In the genomic region with DNA sequence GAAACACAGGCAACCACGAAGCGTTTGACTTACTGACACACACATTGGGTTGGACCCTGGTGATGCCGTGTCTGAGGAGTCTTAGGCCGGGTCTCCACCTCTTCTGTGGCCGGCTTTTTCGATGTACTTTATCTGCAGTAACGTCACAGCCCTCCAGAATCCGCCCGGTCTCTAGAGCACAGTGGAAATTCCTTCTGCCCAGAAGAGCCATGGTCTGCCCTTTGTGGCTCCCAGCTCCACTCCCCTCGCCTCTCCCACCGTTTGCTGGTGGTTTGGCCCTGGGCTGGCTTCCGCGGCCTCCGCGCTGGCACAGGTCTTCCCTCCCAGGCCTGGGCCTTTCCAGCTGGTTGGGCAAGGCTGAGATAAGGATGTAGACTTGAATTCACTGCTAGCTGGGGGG, we compare ENCODE assay signal across 14 cellular contexts. TPM values are rescaled to one million over a fixed set of nuclear protein-coding genes. Genes with fewer than 3 reads are reported as not detected.
DNase-seq lines count a peak whose midpoint lies in the region; ATAC-seq, FAIRE-seq and TF ChIP-seq lines count a peak whose summit lies in the region.
"Had no signal": no experiment of that assay in that cellular context is flagged by ENCODE, and none has a peak within 500 bp of the region (broad histone marks: within the 10 kb centered on the region; RNA-seq: fewer than 3 reads in every experiment).

No MANE protein-coding gene starts in this region.

- H3K27ac ChIP-seq in kidney (ENCODE audit: low read depth in 2 of 2, low read length in 2 of 2), result no peak overlapping the region
- H3K27ac ChIP-seq in stomach, result peak overlapping the region in 4 of 5 donors; percentile 16 to 53 (median 46)

- H3K36me3 ChIP-seq in kidney (ENCODE audit: control insufficient read depth in 1 of 2, insufficient read depth in 2 of 2, low read length in 2 of 2), result peaks cover 3 to 5% of the 10 kb centered on the region in 2 donors
- H3K36me3 ChIP-seq in stomach, result peaks cover 9 to 32% (median 29%) of the 10 kb centered on the region in 4 donors

- no peak for TF ChIP-seq EP300 in stomach (IDR thresholded peaks at IDR 0.05)

- 33 to 73% (median 47%) methylated on average over 15 of the region's 15 CpGs for WGBS in stomach, 5 donors

- no peak for FAIRE-seq in kidney (lab: Jason Lieb, UNC)
- FAIRE-seq: A204.1 had no signal

- H3K4me1 ChIP-seq in kidney (ENCODE audit: control insufficient read depth in 1 of 2, insufficient read depth in 1 of 2, low read depth in 1 of 2, low read length in 2 of 2) (peaks cover 18 to 37% of the 10 kb centered on the region in 2 donors), stomach (peaks cover 46 to 85% (median 65%) of the 10 kb centered on the region in 4 donors)

- TF ChIP-seq CTCF in kidney (IDR thresholded peaks at IDR 0.05; ENCODE audit: borderline replicate concordance, extremely low read depth, insufficient read depth) (no peak), stomach (IDR thresholded peaks at IDR 0.05) (no peak)

- CTCF ChIA-PET in activated CD4-positive, alpha-beta memory T cell treated with anti-CD3 and anti-CD28 coated beads, Interleukin-2, amount 10 ng/mL, durations not matched to agents 7 days and 5 days (lab: Charles Lee), result no interaction called here
- CTCF ChIA-PET in activated CD4-positive, alpha-beta memory T cell treated with anti-CD3 and anti-CD28 coated beads for 36 hours (lab: Charles Lee), result no interaction called here

- DNase-seq in activated CD4-positive, alpha-beta memory T cell treated with anti-CD3 and anti-CD28 coated beads, Interleukin-2, amount 10 ng/mL, durations not matched to agents 7 days and 5 days, result no peak
- no peak for DNase-seq in activated CD4-positive, alpha-beta memory T cell treated with anti-CD3 and anti-CD28 coated beads for 36 hours
- peak; percentile 88 for DNase-seq in amniotic epithelial cell (ENCODE audit: low read depth)
- peak; percentile 53 for DNase-seq in kidney
- DNase-seq in stomach, result peak; percentile 71
- DNase-seq in HuH-7.5 (ENCODE audit: low spot score), result no peak
- DNase-seq: foreskin melanocyte, KG1, NCI-H446 treated with DMSO at 0.1 percent for 48 hours, SK-N-SH had no signal

- H3K9me3 ChIP-seq in kidney (ENCODE audit: control insufficient read depth in 1 of 2, low read length in 2 of 2) (no peaks in the 10 kb centered on the region), stomach (no peaks in the 10 kb centered on the region)
- H3K9me3 ChIP-seq: SK-N-SH had no signal

- TF ChIP-seq POLR2A in stomach (IDR thresholded peaks at IDR 0.05), result no peak

- POLR2A ChIA-PET in activated CD4-positive, alpha-beta memory T cell treated with anti-CD3 and anti-CD28 coated beads, Interleukin-2, amount 10 ng/mL, durations not matched to agents 7 days and 5 days (lab: Charles Lee), result interaction anchor here (1.1 kb wide), 1 partner anchor 37 kb away, joined by 3 read pairs; no protein-coding TSS in a partner anchor
- POLR2A ChIA-PET in activated CD4-positive, alpha-beta memory T cell treated with anti-CD3 and anti-CD28 coated beads for 36 hours (lab: Charles Lee), result no interaction called here

- no peaks in the 10 kb centered on the region for H3K27me3 Mint-ChIP-seq in activated CD4-positive, alpha-beta memory T cell treated with anti-CD3 and anti-CD28 coated beads, Interleukin-2, amount 10 ng/mL, durations not matched to agents 7 days and 5 days
- no peaks in the 10 kb centered on the region for H3K27me3 Mint-ChIP-seq in activated CD4-positive, alpha-beta memory T cell treated with anti-CD3 and anti-CD28 coated beads for 36 hours

- H3K4me3 Mint-ChIP-seq in activated CD4-positive, alpha-beta memory T cell treated with anti-CD3 and anti-CD28 coated beads, Interleukin-2, amount 10 ng/mL, durations not matched to agents 7 days and 5 days, result no peak overlapping the region
- H3K4me3 Mint-ChIP-seq in activated CD4-positive, alpha-beta memory T cell treated with anti-CD3 and anti-CD28 coated beads for 36 hours, result no peak overlapping the region

- H3K4me1 Mint-ChIP-seq in activated CD4-positive, alpha-beta memory T cell treated with anti-CD3 and anti-CD28 coated beads, Interleukin-2, amount 10 ng/mL, durations not matched to agents 7 days and 5 days, result peaks cover 48% of the 10 kb centered on the region
- H3K4me1 Mint-ChIP-seq in activated CD4-positive, alpha-beta memory T cell treated with anti-CD3 and anti-CD28 coated beads for 36 hours (ENCODE audit: low read depth), result peaks cover 45% of the 10 kb centered on the region

- no peak overlapping the region for H3K9ac ChIP-seq in kidney (ENCODE audit: low read length in 2 of 2)
- H3K9ac ChIP-seq: SK-N-SH had no signal

- intact Hi-C loops in activated CD4-positive, alpha-beta memory T cell treated with anti-CD3 and anti-CD28 coated beads for 36 hours (cut with micrococcal nuclease), result no loop called here
- intact Hi-C loops in kidney (cut with DNase I), result no loop called here
- intact Hi-C loops in stomach (cut with DNase I; ENCODE audit: low total_unique reads), result loop anchor here (5.0 kb wide), 1 partner anchor 53 kb away; a partner anchor contains a TSS

- peaks cover 31% of the 10 kb centered on the region for H3K36me3 Mint-ChIP-seq in activated CD4-positive, alpha-beta memory T cell treated with anti-CD3 and anti-CD28 coated beads, Interleukin-2, amount 10 ng/mL, durations not matched to agents 7 days and 5 days (ENCODE audit: low read depth)
- H3K36me3 Mint-ChIP-seq in activated CD4-positive, alpha-beta memory T cell treated with anti-CD3 and anti-CD28 coated beads for 36 hours, result peaks cover 5% of the 10 kb centered on the region

- ATAC-seq in HG03469 (IDR thresholded peaks at IDR 0.05; ENCODE audit: unreplicated experiment), result no peak
- ATAC-seq in GM21528 (IDR thresholded peaks at IDR 0.05; ENCODE audit: low FRiP score, unreplicated experiment), result no peak

- H3K27me3 ChIP-seq in stomach, result no peaks in the 10 kb centered on the region

- H3K27ac Mint-ChIP-seq in activated CD4-positive, alpha-beta memory T cell treated with anti-CD3 and anti-CD28 coated beads, Interleukin-2, amount 10 ng/mL, durations not matched to agents 7 days and 5 days, result peak overlapping the region; percentile 18
- no peak overlapping the region for H3K27ac Mint-ChIP-seq in activated CD4-positive, alpha-beta memory T cell treated with anti-CD3 and anti-CD28 coated beads for 36 hours

- H3K9me3 Mint-ChIP-seq in activated CD4-positive, alpha-beta memory T cell treated with anti-CD3 and anti-CD28 coated beads, Interleukin-2, amount 10 ng/mL, durations not matched to agents 7 days and 5 days, result no peaks in the 10 kb centered on the region
- H3K9me3 Mint-ChIP-seq in activated CD4-positive, alpha-beta memory T cell treated with anti-CD3 and anti-CD28 coated beads for 36 hours, result no peaks in the 10 kb centered on the region

- no peak overlapping the region for H3K4me3 ChIP-seq in kidney (ENCODE audit: low read length in 2 of 2)
- peak overlapping the region in 1 of 4 donors; percentile 9 for H3K4me3 ChIP-seq in stomach
- H3K4me3 ChIP-seq: lung had no signal

RNA-seq across cellular contexts. Expression of a gene that starts 4.3 kb away (rescaled TPM):
- 10 to 100 TPM; 61.6 to 64.1 TPM for total RNA-seq in activated CD4-positive, alpha-beta memory T cell treated with anti-CD3 and anti-CD28 coated beads, Interleukin-2, amount 10 ng/mL, durations not matched to agents 7 days and 5 days
- 10 to 100 TPM; 47.3 to 50.3 TPM for total RNA-seq in activated CD4-positive, alpha-beta memory T cell treated with anti-CD3 and anti-CD28 coated beads for 36 hours
- total RNA-seq in kidney (75.2 TPM), stomach (100 to 1,000 TPM in 3 of 5 donors, 10 to 100 TPM in 2; 34.0 to 295 (median 103) TPM)
- polyA plus RNA-seq in kidney (ENCODE audit: insufficient read depth, low read depth, low replicate concordance) (65.0 TPM), stomach (10 to 100 TPM; 42.3 to 48.4 (median 42.8) TPM)

RNA-seq across cellular contexts. Expression of a gene that starts 45.1 kb away (rescaled TPM):
- total RNA-seq in activated CD4-positive, alpha-beta memory T cell treated with anti-CD3 and anti-CD28 coated beads, Interleukin-2, amount 10 ng/mL, durations not matched to agents 7 days and 5 days, result 100 to 1,000 TPM; 209 to 221 TPM
- total RNA-seq in activated CD4-positive, alpha-beta memory T cell treated with anti-CD3 and anti-CD28 coated beads for 36 hours, result 100 to 1,000 TPM; 154 to 162 TPM
- total RNA-seq in kidney (170 TPM), stomach (100 to 1,000 TPM in 3 of 5 donors, 10 to 100 TPM in 2; 85.0 to 415 (median 227) TPM)
- polyA plus RNA-seq in kidney (ENCODE audit: insufficient read depth, low read depth, low replicate concordance) (96.1 TPM), stomach (10 to 100 TPM; 72.7 to 90.4 (median 83.5) TPM)

RNA-seq across cellular contexts. Expression of a gene that starts 53.0 kb away (rescaled TPM):
- total RNA-seq in activated CD4-positive, alpha-beta memory T cell treated with anti-CD3 and anti-CD28 coated beads, Interleukin-2, amount 10 ng/mL, durations not matched to agents 7 days and 5 days, result 10 to 100 TPM; 22.2 to 22.3 TPM
- total RNA-seq in activated CD4-positive, alpha-beta memory T cell treated with anti-CD3 and anti-CD28 coated beads for 36 hours, result 10 to 100 TPM; 20.2 to 21.5 TPM
- total RNA-seq in kidney, result 32.5 TPM
- 5.2 TPM for polyA plus RNA-seq in kidney (ENCODE audit: insufficient read depth, low read depth, low replicate concordance)
- total RNA-seq in stomach, result 100 to 1,000 TPM in 1 of 5 donors, 10 to 100 TPM in 4; 15.1 to 103 (median 53.9) TPM
- polyA plus RNA-seq in stomach, result 1 to 10 TPM; 4.1 to 7.0 (median 5.2) TPM

Comparison
In these comparisons a context has a peak if more than half of its experiments do, and no peak if none do; other contexts are left out.
1. DNase-seq: peak in amniotic epithelial cell (single experiment), kidney (single experiment) and stomach (single experiment); none in activated CD4-positive, alpha-beta memory T cell treated with anti-CD3 and anti-CD28 coated beads, Interleukin-2, amount 10 ng/mL, durations not matched to agents 7 days and 5 days (single experiment), activated CD4-positive, alpha-beta memory T cell treated with anti-CD3 and anti-CD28 coated beads for 36 hours (single experiment) and HuH-7.5 (single experiment).
2. H3K27ac ChIP-seq: peak in stomach (4 of 5); none in kidney (0 of 2).